ENCODE assay signal across 9 cellular contexts in the genomic region with DNA sequence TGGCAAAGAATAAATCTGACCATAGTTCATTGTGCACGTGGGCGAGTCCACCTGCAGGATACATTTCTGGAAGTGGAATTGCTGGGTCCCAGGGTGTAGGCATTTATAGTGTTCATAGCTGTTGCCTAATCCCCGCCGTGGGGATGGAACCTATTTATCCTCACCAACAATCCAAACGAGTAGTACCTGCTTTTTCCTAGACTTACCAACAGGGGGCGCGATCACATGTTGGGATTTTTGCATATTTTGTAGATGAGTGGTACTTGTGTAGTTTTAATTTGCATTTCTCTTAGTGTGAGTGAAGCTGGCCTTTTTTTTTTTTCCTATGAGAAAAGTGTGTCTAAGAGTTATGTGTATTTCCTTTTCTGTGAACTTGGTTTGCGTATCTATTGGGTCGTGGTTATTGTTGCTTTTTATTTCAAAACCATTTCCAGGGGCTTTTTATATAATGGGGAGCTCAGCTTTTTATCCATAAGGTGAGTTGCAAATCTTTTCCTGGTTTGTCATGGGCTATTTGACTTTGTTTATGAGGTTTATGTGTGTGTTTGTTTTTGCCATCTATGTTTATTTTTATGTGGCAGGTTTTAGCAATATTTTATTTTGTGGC.
DNase-seq lines count a peak whose midpoint lies in the region; ATAC-seq and TF ChIP-seq lines count a peak whose summit lies in the region.
"Had no signal": no experiment of that assay in that cellular context is flagged by ENCODE, and none has a peak within 500 bp of the region (broad histone marks: within the 10 kb centered on the region; RNA-seq: fewer than 3 reads in every experiment).

No MANE protein-coding gene starts in this region.

- H3K4me3 Mint-ChIP-seq in HFFc6 (peak overlapping the region; percentile 14; the same call in 1 of the 2 replicates), nephron (no peak overlapping the region)
- H3K4me3 Mint-ChIP-seq in stimulated activated naive CD8-positive, alpha-beta T cell treated with anti-CD3 and anti-CD28 coated beads, Interleukin-15, amount 100 ng/mL, for 72 hours: no peak overlapping the region
- H3K4me3 Mint-ChIP-seq: IgD-negative memory B cell had no signal

- H3K27ac ChIP-seq in C4-2B: no peak overlapping the region

- ATAC-seq in esophagus mucosa (peak; percentile 55), HG02970 (IDR thresholded peaks at IDR 0.05; ENCODE audit: low FRiP score, unreplicated experiment) (no peak)
- ATAC-seq in stimulated activated naive CD8-positive, alpha-beta T cell treated with anti-CD3 and anti-CD28 coated beads, Interleukin-15, amount 100 ng/mL, for 72 hours: peak; percentile 41

- no peak overlapping the region; the same call in 1 of the 2 replicates for H3K27ac Mint-ChIP-seq in HFFc6
- peak overlapping the region; percentile 38 to 86 (median 67) for H3K27ac Mint-ChIP-seq in nephron
- no peak overlapping the region for H3K27ac Mint-ChIP-seq in stimulated activated naive CD8-positive, alpha-beta T cell treated with anti-CD3 and anti-CD28 coated beads, Interleukin-15, amount 100 ng/mL, for 72 hours
- H3K27ac Mint-ChIP-seq: IgD-negative memory B cell had no signal

- TF ChIP-seq CTCF in C4-2B (conservative IDR thresholded peaks at IDR 0.05) (peak; percentile 88), HFFc6 (IDR thresholded peaks at IDR 0.05) (peak; percentile 98), nephron (IDR thresholded peaks at IDR 0.05; ENCODE audit: unreplicated experiment in 3 of 3) (peak; percentile 60 to 69 (median 63))

- DNase-seq in HFFc6: peak; percentile 75
- peak; percentile 80 for DNase-seq in OCI-M1 (lab: John Stamatoyannopoulos, UW)
- peak; percentile 66 for DNase-seq in activated T-cell treated with anti-CD3 and anti-CD28 coated beads for 4 hours
- DNase-seq in stimulated activated naive CD8-positive, alpha-beta T cell treated with anti-CD3 and anti-CD28 coated beads, Interleukin-15, amount 100 ng/mL, for 72 hours: peak; percentile 61 to 62

- H3K4me1 Mint-ChIP-seq in HFFc6 (ENCODE audit: low read depth) (peaks cover 34% of the 10 kb centered on the region), nephron (peaks cover 57% of the 10 kb centered on the region)
- peaks cover 16% of the 10 kb centered on the region for H3K4me1 Mint-ChIP-seq in stimulated activated naive CD8-positive, alpha-beta T cell treated with anti-CD3 and anti-CD28 coated beads, Interleukin-15, amount 100 ng/mL, for 72 hours

- peaks cover 16% of the 10 kb centered on the region for H3K27me3 Mint-ChIP-seq in HFFc6 (ENCODE audit: insufficient read depth)
- peaks cover 18% of the 10 kb centered on the region for H3K27me3 Mint-ChIP-seq in nephron (ENCODE audit: low read depth)
- H3K27me3 Mint-ChIP-seq in stimulated activated naive CD8-positive, alpha-beta T cell treated with anti-CD3 and anti-CD28 coated beads, Interleukin-15, amount 100 ng/mL, for 72 hours: peaks cover 13% of the 10 kb centered on the region

- H3K36me3 Mint-ChIP-seq in HFFc6 (ENCODE audit: low read depth): no peaks in the 10 kb centered on the region
- no peaks in the 10 kb centered on the region for H3K36me3 Mint-ChIP-seq in nephron (ENCODE audit: low read depth)
- H3K36me3 Mint-ChIP-seq: IgD-negative memory B cell had no signal

- H3K9me3 Mint-ChIP-seq in HFFc6: no peaks in the 10 kb centered on the region
- H3K9me3 Mint-ChIP-seq in nephron: no peaks in the 10 kb centered on the region
- no peaks in the 10 kb centered on the region for H3K9me3 Mint-ChIP-seq in stimulated activated naive CD8-positive, alpha-beta T cell treated with anti-CD3 and anti-CD28 coated beads, Interleukin-15, amount 100 ng/mL, for 72 hours
- H3K9me3 Mint-ChIP-seq: IgD-negative memory B cell had no signal

Comparison
In these comparisons a context has a peak if more than half of its experiments do, and no peak if none do; other contexts are left out.
1. H3K27ac Mint-ChIP-seq: peak in nephron (3 of 3); none in HFFc6 (single experiment) and stimulated activated naive CD8-positive, alpha-beta T cell treated with anti-CD3 and anti-CD28 coated beads, Interleukin-15, amount 100 ng/mL, for 72 hours (0 of 2).
2. Peak in every context shown above with its lines, with median percentiles within 50 percentile points of each other: CTCF ChIP-seq and DNase-seq.